In the genomic region with DNA sequence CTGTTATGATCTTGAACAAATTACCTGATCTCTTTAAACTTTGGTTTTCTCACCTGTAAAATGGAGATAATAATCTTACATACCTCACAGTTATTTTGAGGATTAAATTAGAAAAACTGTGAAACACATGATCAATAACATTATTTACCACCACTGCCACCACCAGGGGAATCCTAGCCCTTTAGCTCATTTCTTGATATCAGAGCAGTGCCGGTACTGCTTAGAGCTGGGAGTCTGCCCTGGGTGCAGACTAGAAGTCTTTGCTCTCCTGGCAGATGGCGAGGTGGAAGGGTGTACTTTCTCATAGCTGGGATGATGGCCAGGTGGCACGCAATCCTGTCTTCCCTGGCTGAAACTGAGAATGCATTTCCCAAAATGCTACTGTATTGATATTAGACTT, we compare ENCODE assay signal across 13 cellular contexts. TPM values are rescaled to one million over a fixed set of nuclear protein-coding genes. Genes with fewer than 3 reads are reported as not detected.
DNase-seq lines count a peak whose midpoint lies in the region; FAIRE-seq and TF ChIP-seq lines count a peak whose summit lies in the region.
"Had no signal": no experiment of that assay in that cellular context is flagged by ENCODE, and none has a peak within 500 bp of the region (broad histone marks: within the 10 kb centered on the region; RNA-seq: fewer than 3 reads in every experiment).

No MANE protein-coding gene starts in this region.

- H3K9ac ChIP-seq in kidney (ENCODE audit: low read length in 2 of 2): no peak overlapping the region

- TF ChIP-seq CTCF in LNCAP (IDR thresholded peaks at IDR 0.05): peak; percentile 44; the same call in 1 of the 2 replicates
- TF ChIP-seq CTCF in epithelial cell of proximal tubule (conservative IDR thresholded peaks at IDR 0.05; ENCODE audit: low read depth, low read length): peak; percentile 11
- TF ChIP-seq CTCF in breast epithelium (IDR thresholded peaks at IDR 0.05): no peak
- no peak for TF ChIP-seq CTCF in kidney (IDR thresholded peaks at IDR 0.05; ENCODE audit: borderline replicate concordance, extremely low read depth, insufficient read depth)

- TF ChIP-seq POLR2A in breast epithelium (IDR thresholded peaks at IDR 0.05): no peak

- no peaks in the 10 kb centered on the region for H3K36me3 ChIP-seq in breast epithelium
- no peaks in the 10 kb centered on the region for H3K36me3 ChIP-seq in kidney (ENCODE audit: control insufficient read depth in 1 of 2, insufficient read depth in 2 of 2, low read length in 2 of 2)

- H3K27ac ChIP-seq in breast epithelium (no peak overlapping the region), kidney (ENCODE audit: low read depth in 2 of 2, low read length in 2 of 2) (no peak overlapping the region)

- intact Hi-C loops in breast epithelium (cut with DNase I; ENCODE audit: low total_unique reads): no loop called here
- intact Hi-C loops in kidney (cut with DNase I): no loop called here

- H3K9me3 ChIP-seq in breast epithelium (no peaks in the 10 kb centered on the region), kidney (ENCODE audit: control insufficient read depth in 1 of 2, low read length in 2 of 2) (no peaks in the 10 kb centered on the region)

- no peaks in the 10 kb centered on the region for H3K27me3 ChIP-seq in breast epithelium

- H3K4me1 ChIP-seq in breast epithelium (no peaks in the 10 kb centered on the region), kidney (ENCODE audit: control insufficient read depth in 1 of 2, insufficient read depth in 1 of 2, low read depth in 1 of 2, low read length in 2 of 2) (peaks cover 0 to 4% of the 10 kb centered on the region in 2 donors)

- no peak overlapping the region for H3K4me3 ChIP-seq in epithelial cell of proximal tubule (ENCODE audit: low read depth, low read length)
- no peak overlapping the region for H3K4me3 ChIP-seq in breast epithelium
- H3K4me3 ChIP-seq in kidney (ENCODE audit: low read length in 2 of 2): no peak overlapping the region

- FAIRE-seq in kidney (lab: Jason Lieb, UNC): no peak
- FAIRE-seq: islet of Langerhans had no signal

- DNase-seq in DMS 273 (lab: John Stamatoyannopoulos, UW; ENCODE audit: unreplicated experiment): peak; percentile 98
- peak; percentile 39 for DNase-seq in NCI-H526 treated with DMSO at 0.1 percent for 48 hours (lab: John Stamatoyannopoulos, UW)
- no peak for DNase-seq in epithelial cell of proximal tubule (ENCODE audit: low read depth)
- no peak for DNase-seq in breast epithelium (ENCODE audit: low spot score in 2 of 2)
- no peak for DNase-seq in germinal center (ENCODE audit: low spot score)
- no peak for DNase-seq in glomerular visceral epithelial cell (ENCODE audit: extremely low spot score)
- no peak for DNase-seq in kidney
- DNase-seq: activated CD4-positive, alpha-beta T cell treated with anti-CD3 and anti-CD28 coated beads, Interleukin-2, amount 50 U/mL, for 48 hours; activated naive CD4-positive, alpha-beta T cell treated with Interleukin-2 at 50 U/mL for 16 hours; right cardiac atrium; SW 1271 had no signal

RNA-seq across cellular contexts. Expression of a gene that starts 12.7 kb away (rescaled TPM):
- total RNA-seq in epithelial cell of proximal tubule (0.07 TPM in 1 of 2 replicates, not detected in the other), breast epithelium (not detected), kidney (0.91 TPM)
- polyA plus RNA-seq in kidney (ENCODE audit: insufficient read depth, low read depth, low replicate concordance): not detected
- total RNA-seq: right cardiac atrium had no signal
- polyA plus RNA-seq: right cardiac atrium had no signal

Comparison
In these comparisons a context has a peak if more than half of its experiments do, and no peak if none do; other contexts are left out.
1. DNase-seq: peak in DMS 273 (single experiment) and NCI-H526 treated with DMSO at 0.1 percent for 48 hours (single experiment); none in epithelial cell of proximal tubule (single experiment), breast epithelium (0 of 2), germinal center (single experiment), glomerular visceral epithelial cell (single experiment) and kidney (single experiment).
2. CTCF ChIP-seq: peak in LNCAP (single experiment) and epithelial cell of proximal tubule (single experiment); none in breast epithelium (0 of 3) and kidney (single experiment).